ENCODE assay signal across 22 cellular contexts in genomic region chr3:39593341-39593740, GRCh38.
DNase-seq lines count a peak whose midpoint lies in the region; ATAC-seq and TF ChIP-seq lines count a peak whose summit lies in the region.
"Had no signal": no experiment of that assay in that cellular context is flagged by ENCODE, and none has a peak within 500 bp of the region (broad histone marks: within the 10 kb centered on the region; RNA-seq: fewer than 3 reads in every experiment).

No MANE protein-coding gene starts in this region.

- H3K79me1 ChIP-seq in mesendoderm (ENCODE audit: low read length): no peaks in the 10 kb centered on the region

- no peaks in the 10 kb centered on the region for H3F3A ChIP-seq in Loucy (ENCODE audit: low read depth)

- H3K9ac ChIP-seq in Loucy (ENCODE audit: low read depth, low read length, poor library complexity, severe bottlenecking) (peak overlapping the region; percentile 32), mesendoderm (ENCODE audit: low read length) (no peak overlapping the region)
- H3K9ac ChIP-seq: BLaER1 treated with 17β-estradiol and CSF1 and Interleukin-3, amounts not matched to agents 10 nM and 100 nM had no signal

- H3K23ac ChIP-seq in mesendoderm (ENCODE audit: low read length): no peak overlapping the region

- H3K9me3 ChIP-seq in Loucy (ENCODE audit: insufficient read depth, low read depth, low read length): no peaks in the 10 kb centered on the region
- H3K9me3 ChIP-seq: A549; BLaER1 treated with 17β-estradiol and CSF1 and Interleukin-3, amounts not matched to agents 10 nM and 100 nM had no signal

- no peak overlapping the region for H2BK5ac ChIP-seq in mesendoderm (ENCODE audit: low read length)

- H2AFZ ChIP-seq in Loucy (ENCODE audit: low read length): peak overlapping the region; percentile 87

- peak; percentile 68 to 81 for DNase-seq in dermis microvascular lymphatic vessel endothelial cell (ENCODE audit: low read depth in 2 of 2)
- no peak for DNase-seq in mesendoderm
- peak; percentile 24 for DNase-seq in pulmonary artery endothelial cell (ENCODE audit: low read depth, low spot score)
- no peak for DNase-seq in GM10248 (ENCODE audit: extremely low spot score)
- DNase-seq: AML-193; CD4-positive, alpha-beta T cell; CD8-positive, alpha-beta memory T cell; COR-L47; DMS 273 treated with DMSO at 0.1 percent for 48 hours; DMS153; DMS53; DMS79; DND-41; EL; GDM1 had no signal

- no CpG with 5 or more reads among the region's 3 CpGs for WGBS in mesendoderm (ENCODE audit: extremely low coverage, insufficient coverage, low lambda C conversion rate)

- H2BK15ac ChIP-seq in mesendoderm (replicated peaks; ENCODE audit: low read depth): no peak overlapping the region

- H3K36me3 ChIP-seq in Loucy (ENCODE audit: insufficient read depth, low read length) (no peaks in the 10 kb centered on the region), mesendoderm (ENCODE audit: control insufficient read depth, insufficient read depth, low read length) (no peaks in the 10 kb centered on the region)
- H3K36me3 ChIP-seq: BLaER1 treated with 17β-estradiol and CSF1 and Interleukin-3, amounts not matched to agents 10 nM and 100 nM had no signal

- peaks cover 17% of the 10 kb centered on the region for H3K4me1 ChIP-seq in Loucy (ENCODE audit: insufficient read depth, low read length, poor library complexity, severe bottlenecking)
- no peaks in the 10 kb centered on the region for H3K4me1 ChIP-seq in mesendoderm (ENCODE audit: control insufficient read depth, low read depth, low read length)
- H3K4me1 ChIP-seq: A549; BLaER1 treated with 17β-estradiol and CSF1 and Interleukin-3, amounts not matched to agents 10 nM and 100 nM had no signal

- POLR2A ChIA-PET in GM10248 (lab: Yijun Ruan, JAX): no interaction called here

- H3K4me2 ChIP-seq in Loucy (ENCODE audit: low read depth, low read length, poor library complexity, severe bottlenecking) (peak overlapping the region; percentile 41), mesendoderm (ENCODE audit: low read length) (no peak overlapping the region)
- H3K4me2 ChIP-seq: A549; BLaER1 treated with 17β-estradiol and CSF1 and Interleukin-3, amounts not matched to agents 10 nM and 100 nM had no signal

- no peaks in the 10 kb centered on the region for H3K9me2 ChIP-seq in Loucy (replicated peaks; ENCODE audit: low read depth, low read length)

- no peak overlapping the region for H3K27ac ChIP-seq in mesendoderm (ENCODE audit: low read depth, low read length)
- H3K27ac ChIP-seq: 22Rv1; A549; BLaER1 treated with 17β-estradiol and CSF1 and Interleukin-3, amounts not matched to agents 10 nM and 100 nM; C4-2B had no signal

- H3K56ac ChIP-seq in mesendoderm (ENCODE audit: low read length): no peak overlapping the region

- CTCF ChIA-PET in GM10248 (lab: Yijun Ruan, JAX): no interaction called here

- TF ChIP-seq CTCF in Loucy (conservative IDR thresholded peaks at IDR 0.05; ENCODE audit: low read length): no peak
- TF ChIP-seq CTCF in GM10248 (IDR thresholded peaks at IDR 0.05; ENCODE audit: control extremely low read depth, extremely low read depth, low read depth, missing control alignments): no peak

- H3K18ac ChIP-seq in mesendoderm (ENCODE audit: low read length): no peak overlapping the region

- H3K27me3 ChIP-seq in Loucy (ENCODE audit: insufficient read depth, low read length, poor library complexity, severe bottlenecking): no peaks in the 10 kb centered on the region
- H3K27me3 ChIP-seq in mesendoderm (ENCODE audit: insufficient read depth, low read length, poor library complexity): no peaks in the 10 kb centered on the region
- H3K27me3 ChIP-seq: BLaER1 treated with 17β-estradiol and CSF1 and Interleukin-3, amounts not matched to agents 10 nM and 100 nM had no signal

- no peak overlapping the region for H3K4ac ChIP-seq in mesendoderm (ENCODE audit: low read depth, low read length)

- H3K4me3 ChIP-seq in Loucy (ENCODE audit: low read length, poor library complexity, severe bottlenecking) (no peak overlapping the region), mesendoderm (ENCODE audit: low read length) (no peak overlapping the region)
- H3K4me3 ChIP-seq: A549; BLaER1 treated with 17β-estradiol and CSF1 and Interleukin-3, amounts not matched to agents 10 nM and 100 nM had no signal

- H3K79me2 ChIP-seq in Loucy (ENCODE audit: insufficient read depth, low read length): no peaks in the 10 kb centered on the region
- no peaks in the 10 kb centered on the region for H3K79me2 ChIP-seq in mesendoderm (ENCODE audit: control insufficient read depth, insufficient read depth, low read length)

- ATAC-seq in GM21526 (IDR thresholded peaks at IDR 0.05; ENCODE audit: low FRiP score, unreplicated experiment) (no peak), GM19324 (IDR thresholded peaks at IDR 0.05; ENCODE audit: low FRiP score, unreplicated experiment) (no peak)
- ATAC-seq: A549 had no signal

- H2AK5ac ChIP-seq in mesendoderm (ENCODE audit: low read length): no peak overlapping the region

- no peaks in the 10 kb centered on the region for H4K20me1 ChIP-seq in Loucy (ENCODE audit: insufficient read depth, low read length, poor library complexity, severe bottlenecking)
- H4K20me1 ChIP-seq: BLaER1 treated with 17β-estradiol and CSF1 and Interleukin-3, amounts not matched to agents 10 nM and 100 nM had no signal

- no peak overlapping the region for H4K8ac ChIP-seq in mesendoderm (ENCODE audit: low read depth, low read length)

- no peak overlapping the region for H4K5ac ChIP-seq in mesendoderm (ENCODE audit: low read length)

- peak overlapping the region; percentile 3 for H2BK120ac ChIP-seq in mesendoderm (ENCODE audit: low read depth, low read length)

Comparison
In these comparisons a context has a peak if more than half of its experiments do, and no peak if none do; other contexts are left out.
1. DNase-seq: peak in dermis microvascular lymphatic vessel endothelial cell (2 of 2) and pulmonary artery endothelial cell (single experiment); none in mesendoderm (single experiment) and GM10248 (single experiment).